In genomic region chr6:160520043-160520904, GRCh38 we compare ENCODE assay signal across 1 cellular context.
TF ChIP-seq lines count a peak whose summit lies in the region.

No MANE protein-coding gene starts in this region.

TF ChIP-seq in HepG2, 621 proteins besides CTCF, POLR2A, EP300 and RAD21 (continued from another document):
- TF ChIP-seq, protein P1, sequence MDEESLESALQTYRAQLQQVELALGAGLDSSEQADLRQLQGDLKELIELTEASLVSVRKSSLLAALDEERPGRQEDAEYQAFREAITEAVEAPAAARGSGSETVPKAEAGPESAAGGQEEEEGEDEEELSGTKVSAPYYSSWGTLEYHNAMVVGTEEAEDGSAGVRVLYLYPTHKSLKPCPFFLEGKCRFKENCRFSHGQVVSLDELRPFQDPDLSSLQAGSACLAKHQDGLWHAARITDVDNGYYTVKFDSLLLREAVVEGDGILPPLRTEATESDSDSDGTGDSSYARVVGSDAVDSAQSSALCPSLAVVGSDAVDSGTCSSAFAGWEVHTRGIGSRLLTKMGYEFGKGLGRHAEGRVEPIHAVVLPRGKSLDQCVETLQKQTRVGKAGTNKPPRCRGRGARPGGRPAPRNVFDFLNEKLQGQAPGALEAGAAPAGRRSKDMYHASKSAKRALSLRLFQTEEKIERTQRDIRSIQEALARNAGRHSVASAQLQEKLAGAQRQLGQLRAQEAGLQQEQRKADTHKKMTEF (CRISPR knock-in tag; IDR thresholded peaks at IDR 0.05) = peak; percentile 37
- 0 out of 2 replicates have a peak, but pooled peaks have one; percentile 55 for TF ChIP-seq CREB3 (CRISPR knock-in tag; IDR thresholded peaks at IDR 0.05)
- no peak for TF ChIP-seq SIX1 (CRISPR knock-in tag; IDR thresholded peaks at IDR 0.05; ENCODE audit: borderline replicate concordance)
- TF ChIP-seq, protein P2, sequence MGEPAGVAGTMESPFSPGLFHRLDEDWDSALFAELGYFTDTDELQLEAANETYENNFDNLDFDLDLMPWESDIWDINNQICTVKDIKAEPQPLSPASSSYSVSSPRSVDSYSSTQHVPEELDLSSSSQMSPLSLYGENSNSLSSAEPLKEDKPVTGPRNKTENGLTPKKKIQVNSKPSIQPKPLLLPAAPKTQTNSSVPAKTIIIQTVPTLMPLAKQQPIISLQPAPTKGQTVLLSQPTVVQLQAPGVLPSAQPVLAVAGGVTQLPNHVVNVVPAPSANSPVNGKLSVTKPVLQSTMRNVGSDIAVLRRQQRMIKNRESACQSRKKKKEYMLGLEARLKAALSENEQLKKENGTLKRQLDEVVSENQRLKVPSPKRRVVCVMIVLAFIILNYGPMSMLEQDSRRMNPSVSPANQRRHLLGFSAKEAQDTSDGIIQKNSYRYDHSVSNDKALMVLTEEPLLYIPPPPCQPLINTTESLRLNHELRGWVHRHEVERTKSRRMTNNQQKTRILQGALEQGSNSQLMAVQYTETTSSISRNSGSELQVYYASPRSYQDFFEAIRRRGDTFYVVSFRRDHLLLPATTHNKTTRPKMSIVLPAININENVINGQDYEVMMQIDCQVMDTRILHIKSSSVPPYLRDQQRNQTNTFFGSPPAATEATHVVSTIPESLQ (CRISPR knock-in tag; conservative IDR thresholded peaks at IDR 0.05) = no peak
- TF ChIP-seq, protein P3, sequence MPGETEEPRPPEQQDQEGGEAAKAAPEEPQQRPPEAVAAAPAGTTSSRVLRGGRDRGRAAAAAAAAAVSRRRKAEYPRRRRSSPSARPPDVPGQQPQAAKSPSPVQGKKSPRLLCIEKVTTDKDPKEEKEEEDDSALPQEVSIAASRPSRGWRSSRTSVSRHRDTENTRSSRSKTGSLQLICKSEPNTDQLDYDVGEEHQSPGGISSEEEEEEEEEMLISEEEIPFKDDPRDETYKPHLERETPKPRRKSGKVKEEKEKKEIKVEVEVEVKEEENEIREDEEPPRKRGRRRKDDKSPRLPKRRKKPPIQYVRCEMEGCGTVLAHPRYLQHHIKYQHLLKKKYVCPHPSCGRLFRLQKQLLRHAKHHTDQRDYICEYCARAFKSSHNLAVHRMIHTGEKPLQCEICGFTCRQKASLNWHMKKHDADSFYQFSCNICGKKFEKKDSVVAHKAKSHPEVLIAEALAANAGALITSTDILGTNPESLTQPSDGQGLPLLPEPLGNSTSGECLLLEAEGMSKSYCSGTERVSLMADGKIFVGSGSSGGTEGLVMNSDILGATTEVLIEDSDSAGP (CRISPR knock-in tag; IDR thresholded peaks at IDR 0.05; ENCODE audit: borderline replicate concordance) = peak; percentile 47; the same call in 1 of the 2 replicates
- TF ChIP-seq CBFB (CRISPR knock-in tag; IDR thresholded peaks at IDR 0.05) = no peak
